8 cellular contexts compared by ENCODE assay signal in genomic region chr19:29694669-29695627, GRCh38. TPM values are rescaled to one million over a fixed set of nuclear protein-coding genes. Genes with fewer than 3 reads are reported as not detected.
DNase-seq lines count a peak whose midpoint lies in the region; ATAC-seq and TF ChIP-seq lines count a peak whose summit lies in the region.

No MANE protein-coding gene starts in this region.

- no peaks in the 10 kb centered on the region for H3K36me3 ChIP-seq in adipocyte (ENCODE audit: control insufficient read depth, insufficient read depth, low read length, severe bottlenecking)

- peaks cover 10% of the 10 kb centered on the region for H3K4me1 ChIP-seq in adipocyte (ENCODE audit: control insufficient read depth, insufficient read depth, low read length)

- TF ChIP-seq CTCF in LNCaP clone FGC (IDR thresholded peaks at IDR 0.05; ENCODE audit: control insufficient read depth, extremely low read depth, insufficient read depth) = peak; percentile 85

- peak; percentile 17 for DNase-seq in DMS53 treated with DMSO at 0.1 percent for 48 hours (lab: John Stamatoyannopoulos, UW; ENCODE audit: unreplicated experiment)
- DNase-seq in LNCaP clone FGC (ENCODE audit: low read depth) = no peak
- DNase-seq in T-helper 1 cell = peak; percentile 63 to 81 (median 75)
- DNase-seq in adipocyte (ENCODE audit: low read depth) = peak; percentile 87
- DNase-seq in left cardiac atrium = peak; percentile 86
- DNase-seq in retina = peak; percentile 89
- DNase-seq in GM19240 (ENCODE audit: insufficient read length, low spot score) = no peak

- H3K4me3 ChIP-seq in LNCaP clone FGC (ENCODE audit: low read depth, low read length) = no peak overlapping the region
- no peak overlapping the region for H3K4me3 ChIP-seq in adipocyte (ENCODE audit: low read length)

- H3K9ac ChIP-seq in adipocyte (ENCODE audit: low read length) = peak overlapping the region; percentile 46

- ATAC-seq in GM21717 (IDR thresholded peaks at IDR 0.05; ENCODE audit: unreplicated experiment) (peak; percentile 74), left cardiac atrium (peak; percentile 94 to 98)

- peaks cover 5% of the 10 kb centered on the region for H3K9me3 ChIP-seq in adipocyte (ENCODE audit: control insufficient read depth, low read length)

- no peaks in the 10 kb centered on the region for H3K27me3 ChIP-seq in adipocyte (replicated peaks; ENCODE audit: control insufficient read depth, insufficient read depth, low read length)

- intact Hi-C loops in left cardiac atrium (cut with DNase I) = no loop called here

RNA-seq across cellular contexts. Expression of gene C19orf12, which starts 20.1 kb away (rescaled TPM):
- 10 to 100 TPM; 48.2 to 52.0 TPM for total RNA-seq in left cardiac atrium

RNA-seq across cellular contexts. Expression of gene PLEKHF1, which starts 29.7 kb away (rescaled TPM):
- total RNA-seq in left cardiac atrium = 10 to 100 TPM; 28.1 to 32.8 TPM

Comparison
In these comparisons a context has a peak if more than half of its experiments do, and no peak if none do; other contexts are left out.
1. DNase-seq: peak in DMS53 treated with DMSO at 0.1 percent for 48 hours (single experiment), T-helper 1 cell (5 of 5), adipocyte (single experiment), left cardiac atrium (single experiment) and retina (single experiment); none in LNCaP clone FGC (single experiment) and GM19240 (single experiment).